Comparison of ENCODE assay signal across 16 cellular contexts in the genomic region with DNA sequence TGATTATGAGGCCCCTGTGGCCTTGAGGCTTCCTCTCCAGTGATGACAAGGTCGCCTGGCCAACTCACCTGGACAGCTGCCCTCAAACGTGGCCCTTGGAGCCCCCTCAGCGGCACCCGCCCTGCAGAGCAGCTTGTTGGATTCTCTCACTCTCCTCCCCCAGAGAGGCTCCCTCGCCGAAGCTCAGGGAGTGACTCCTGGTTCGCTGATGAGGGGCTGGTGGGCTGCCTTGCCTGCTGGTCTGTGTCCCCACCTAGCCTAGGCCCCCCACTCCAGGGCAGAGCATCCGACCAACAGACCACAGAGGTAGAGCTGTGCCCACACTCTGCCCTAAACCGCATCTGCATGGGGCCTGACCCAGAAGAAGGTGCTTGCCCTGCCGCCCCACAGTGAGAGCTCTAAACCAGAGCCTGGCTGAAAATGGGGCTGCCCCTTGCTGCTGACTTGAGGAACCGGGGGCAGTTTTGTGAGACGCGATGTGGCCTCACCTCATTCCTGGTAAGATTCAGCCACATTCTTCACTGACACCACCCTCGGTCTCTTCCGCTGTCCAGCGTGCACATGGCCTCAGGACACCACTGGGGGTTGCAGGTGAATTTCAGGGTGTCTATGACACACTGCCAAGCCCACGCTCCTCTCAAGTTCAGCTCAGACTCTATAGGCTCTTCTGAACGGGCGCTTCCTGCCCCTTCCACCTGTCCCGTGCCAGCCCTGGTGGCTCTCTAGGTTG.
A peak's percentile ranks its signal among the peaks of the same experiment; 100 is the strongest.
DNase-seq lines count a peak whose midpoint lies in the region; ATAC-seq lines count a peak whose summit lies in the region.
"Had no signal": no experiment of that assay in that cellular context is flagged by ENCODE, and none has a peak within 500 bp of the region (broad histone marks: within the 10 kb centered on the region; RNA-seq: fewer than 3 reads in every experiment).

No MANE protein-coding gene starts in this region.

- peaks cover 9 to 30% (median 14%) of the 10 kb centered on the region in 5 donors for H3K36me3 Mint-ChIP-seq in naive thymus-derived CD4-positive, alpha-beta T cell

- peaks cover 7 to 40% (median 21%) of the 10 kb centered on the region in 11 donors for H3K9me3 Mint-ChIP-seq in naive thymus-derived CD4-positive, alpha-beta T cell

- peak overlapping the region in 4 of 9 donors; percentile 9 to 74 (median 20) for H3K27ac Mint-ChIP-seq in naive thymus-derived CD4-positive, alpha-beta T cell

- POLR2A ChIA-PET in naive thymus-derived CD4-positive, alpha-beta T cell (lab: Charles Lee): no interaction called here

- H3K4me1 ChIP-seq in naive thymus-derived CD4-positive, alpha-beta T cell (ENCODE audit: control insufficient read depth in 2 of 2, insufficient read depth in 2 of 2, low read length in 2 of 2): no peaks in the 10 kb centered on the region

- H3K27ac ChIP-seq in naive thymus-derived CD4-positive, alpha-beta T cell (ENCODE audit: low read depth, low read length): no peak overlapping the region

- H3K36me3 ChIP-seq in naive thymus-derived CD4-positive, alpha-beta T cell (ENCODE audit: control insufficient read depth in 2 of 3, insufficient read depth in 3 of 3, low read length in 3 of 3): no peaks in the 10 kb centered on the region
- H3K36me3 ChIP-seq: heart right ventricle had no signal

- H3K4me3 ChIP-seq in naive thymus-derived CD4-positive, alpha-beta T cell (ENCODE audit: low read length): no peak overlapping the region
- H3K4me3 ChIP-seq: heart right ventricle, K562 had no signal

- no peaks in the 10 kb centered on the region for H3K27me3 Mint-ChIP-seq in naive thymus-derived CD4-positive, alpha-beta T cell
- H3K27me3 Mint-ChIP-seq: activated naive CD4-positive, alpha-beta T cell treated with anti-CD3 and anti-CD28 coated beads, Interleukin-2, amount 50 U/mL, for 24 hours had no signal

- CTCF ChIA-PET in naive thymus-derived CD4-positive, alpha-beta T cell (lab: Charles Lee): no interaction called here

- H3K4me3 Mint-ChIP-seq in naive thymus-derived CD4-positive, alpha-beta T cell: no peak overlapping the region
- H3K4me3 Mint-ChIP-seq: activated naive CD4-positive, alpha-beta T cell treated with anti-CD3 and anti-CD28 coated beads, Interleukin-2, amount 50 U/mL, for 24 hours; neural crest cell had no signal

- ATAC-seq in GM18498 (IDR thresholded peaks at IDR 0.05; ENCODE audit: unreplicated experiment) (peak; percentile 77), GM21447 (IDR thresholded peaks at IDR 0.05; ENCODE audit: unreplicated experiment) (peak; percentile 64), HG03354 (IDR thresholded peaks at IDR 0.05; ENCODE audit: poor library complexity, severe bottlenecking, unreplicated experiment) (peak; percentile 61), HG02938 (IDR thresholded peaks at IDR 0.05; ENCODE audit: unreplicated experiment) (no peak)
- ATAC-seq in naive thymus-derived CD4-positive, alpha-beta T cell: peak; percentile 22
- ATAC-seq: left lobe of liver had no signal

- peaks cover 0 to 15% (median 3%) of the 10 kb centered on the region in 3 experiments for H3K9me3 ChIP-seq in naive thymus-derived CD4-positive, alpha-beta T cell (ENCODE audit: control insufficient read depth in 2 of 3, low read length in 3 of 3)

- peaks cover 16 to 30% (median 24%) of the 10 kb centered on the region in 7 donors for H3K4me1 Mint-ChIP-seq in naive thymus-derived CD4-positive, alpha-beta T cell
- H3K4me1 Mint-ChIP-seq: neural crest cell had no signal

- no peak for DNase-seq in naive thymus-derived CD4-positive, alpha-beta T cell
- no peak for DNase-seq in mesenteric fat pad (ENCODE audit: low spot score)
- no peak for DNase-seq in hypothalamus (lab: John Stamatoyannopoulos, UW)
- no peak for DNase-seq in NK-92 treated with Interleukin-12 subunit alpha and Interleukin-12 subunit beta, amount 100 ng/mL, for 24 hours (lab: John Stamatoyannopoulos, UW)
- DNase-seq: erythroblast, GOT3, NCI-H1930 had no signal

- H3K27me3 ChIP-seq in naive thymus-derived CD4-positive, alpha-beta T cell (ENCODE audit: control insufficient read depth in 2 of 2, insufficient read depth in 2 of 2, low read length in 2 of 2): no peaks in the 10 kb centered on the region
- H3K27me3 ChIP-seq: heart right ventricle had no signal

- intact Hi-C loops in naive thymus-derived CD4-positive, alpha-beta T cell (cut with micrococcal nuclease): no loop called here
